19 cellular contexts compared by ENCODE assay signal in genomic region chr3:159859424-159859823, GRCh38. TPM values are rescaled to one million over a fixed set of nuclear protein-coding genes. Genes with fewer than 3 reads are reported as not detected.
DNase-seq lines count a peak whose midpoint lies in the region; ATAC-seq, FAIRE-seq and TF ChIP-seq lines count a peak whose summit lies in the region.
"Had no signal": no experiment of that assay in that cellular context is flagged by ENCODE, and none has a peak within 500 bp of the region (broad histone marks: within the 10 kb centered on the region; RNA-seq: fewer than 3 reads in every experiment).

No MANE protein-coding gene starts in this region.

- POLR2A ChIA-PET in HEK293 (lab: Yijun Ruan, JAX) (no interaction called here), SK-N-SH (lab: Yijun Ruan, JAX) (interaction anchor here (0.7 to 3.2 kb wide), 8 partner anchors 8 to 34 kb away, joined by 3 to 28 read pairs (median 4); partner anchors contain the start of gene SCHIP1)

- peak; percentile 58 for DNase-seq in SK-N-SH
- DNase-seq in keratinocyte (ENCODE audit: low read depth, low spot score), result no peak
- DNase-seq in stimulated activated naive B cell treated with anti-CD40 and anti-IgM and Interleukin-4, amounts not matched to agents 10 μg/mL and 1 μg/mL and 100 μg/mL, for 72 hours, result no peak
- no peak for DNase-seq in stimulated activated CD4-positive, alpha-beta T cell treated with anti-CD3 and anti-CD28 coated beads, Interleukin-1b, Interleukin-23, amount 100 ng/mL, for 48 hours
- DNase-seq: activated gamma-delta T cell treated with Interleukin-2 at 50 U/mL for 16 hours, anterior cingulate cortex, cortex of kidney, DMS53, HFFc6, islet precursor cell, T1000 had no signal

- no peaks in the 10 kb centered on the region for H3K9me2 ChIP-seq in SK-N-SH

- H2AFZ ChIP-seq in SK-N-SH (ENCODE audit: low read depth), result no peak overlapping the region
- H2AFZ ChIP-seq in keratinocyte (ENCODE audit: control insufficient read depth, low read length), result no peak overlapping the region

- dilution Hi-C loops in keratinocyte (cut with MboI; ENCODE audit: extremely low pct_ligation_motif_present, low sequenced_read_pairs), result no loop called here

- H3K27ac Mint-ChIP-seq in stimulated activated naive B cell treated with anti-CD40 and anti-IgM and Interleukin-4, amounts not matched to agents 10 μg/mL and 1 μg/mL and 100 μg/mL, for 72 hours, result no peak overlapping the region
- H3K27ac Mint-ChIP-seq: IgD-negative memory B cell had no signal

- no peaks in the 10 kb centered on the region for H3K36me3 Mint-ChIP-seq in stimulated activated naive B cell treated with anti-CD40 and anti-IgM and Interleukin-4, amounts not matched to agents 10 μg/mL and 1 μg/mL and 100 μg/mL, for 72 hours
- H3K36me3 Mint-ChIP-seq: IgD-negative memory B cell had no signal

- no peaks in the 10 kb centered on the region for H3K36me3 ChIP-seq in BLaER1 treated with 17β-estradiol and CSF1 and Interleukin-3, amounts not matched to agents 10 nM and 100 nM
- no peaks in the 10 kb centered on the region for H3K36me3 ChIP-seq in HEK293 (ENCODE audit: control insufficient read depth in 2 of 2, insufficient read depth in 1 of 2, low read length in 2 of 2)
- peaks cover 0 to 3% of the 10 kb centered on the region in 2 experiments for H3K36me3 ChIP-seq in SK-N-SH (replicated peaks in 1 of 2; ENCODE audit: control insufficient read depth in 1 of 2, insufficient read depth in 2 of 2, low read length in 1 of 2)
- H3K36me3 ChIP-seq in keratinocyte (ENCODE audit: control insufficient read depth in 2 of 2, extremely low read depth in 1 of 2, insufficient read depth in 2 of 2, low read length in 2 of 2), result no peaks in the 10 kb centered on the region
- H3K36me3 ChIP-seq: neutrophil, SJSA1 had no signal

- H3K27me3 Mint-ChIP-seq in stimulated activated naive B cell treated with anti-CD40 and anti-IgM and Interleukin-4, amounts not matched to agents 10 μg/mL and 1 μg/mL and 100 μg/mL, for 72 hours, result no peaks in the 10 kb centered on the region

- H3K4me3 Mint-ChIP-seq in stimulated activated naive B cell treated with anti-CD40 and anti-IgM and Interleukin-4, amounts not matched to agents 10 μg/mL and 1 μg/mL and 100 μg/mL, for 72 hours, result no peak overlapping the region
- H3K4me3 Mint-ChIP-seq: HFFc6, IgD-negative memory B cell had no signal

- H3K4me1 Mint-ChIP-seq in stimulated activated naive B cell treated with anti-CD40 and anti-IgM and Interleukin-4, amounts not matched to agents 10 μg/mL and 1 μg/mL and 100 μg/mL, for 72 hours, result peaks cover 32 to 46% of the 10 kb centered on the region in 2 donors

- no peaks in the 10 kb centered on the region for H3K9me3 Mint-ChIP-seq in stimulated activated naive B cell treated with anti-CD40 and anti-IgM and Interleukin-4, amounts not matched to agents 10 μg/mL and 1 μg/mL and 100 μg/mL, for 72 hours
- H3K9me3 Mint-ChIP-seq: HFFc6, IgD-negative memory B cell had no signal

- no peaks in the 10 kb centered on the region for H4K20me1 ChIP-seq in BLaER1 treated with 17β-estradiol and CSF1 and Interleukin-3, amounts not matched to agents 10 nM and 100 nM
- H4K20me1 ChIP-seq in SK-N-SH (ENCODE audit: insufficient read depth) (peaks cover 7% of the 10 kb centered on the region; the same call in 1 of the 2 replicates), keratinocyte (ENCODE audit: control insufficient read depth, extremely low read depth, insufficient read depth, low read length) (no peaks in the 10 kb centered on the region)

- WGBS in SK-N-SH (ENCODE audit: low lambda C conversion rate), result 79% methylated on average over 3 of the region's 3 CpGs

- TF ChIP-seq RAD21 in SK-N-SH (IDR thresholded peaks at IDR 0.05; ENCODE audit: low read length), result peak; percentile 44; the same call in 1 of the 2 replicates

- H3K4me1 ChIP-seq in BLaER1 treated with 17β-estradiol and CSF1 and Interleukin-3, amounts not matched to agents 10 nM and 100 nM, result peaks cover 20 to 50% (median 39%) of the 10 kb centered on the region in 10 experiments
- H3K4me1 ChIP-seq in HEK293 (ENCODE audit: control insufficient read depth, insufficient read depth, low read length) (peaks cover 15% of the 10 kb centered on the region), SK-N-SH (ENCODE audit: control insufficient read depth in 1 of 2, insufficient read depth in 2 of 2, low read depth in 1 of 2, low read length in 1 of 2) (peaks cover 25 to 78% of the 10 kb centered on the region in 2 experiments), keratinocyte (ENCODE audit: control insufficient read depth, extremely low read depth, insufficient read depth, low read length) (peaks cover 52% of the 10 kb centered on the region)

- H3K9me3 ChIP-seq in BLaER1 treated with 17β-estradiol and CSF1 and Interleukin-3, amounts not matched to agents 10 nM and 100 nM (replicated peaks in 1 of 11), result no peaks in the 10 kb centered on the region
- H3K9me3 ChIP-seq in HEK293 (ENCODE audit: control insufficient read depth, insufficient read depth, low read depth, low read length) (no peaks in the 10 kb centered on the region), SK-N-SH (no peaks in the 10 kb centered on the region), keratinocyte (ENCODE audit: control insufficient read depth, low read depth, low read length) (no peaks in the 10 kb centered on the region)
- H3K9me3 ChIP-seq: neutrophil, SJSA1 had no signal

- H3K27ac ChIP-seq in BLaER1 treated with 17β-estradiol and CSF1 and Interleukin-3, amounts not matched to agents 10 nM and 100 nM, result peak overlapping the region in 8 of 11 experiments; percentile 68 to 91 (median 82); a peak in 14 of 22 replicates
- H3K27ac ChIP-seq in HEK293 (ENCODE audit: extremely low read depth, low read depth, low read length) (no peak overlapping the region), SK-N-SH (ENCODE audit: low read depth in 2 of 2, low read length in 1 of 2) (peak overlapping the region in 1 of 2 experiments; percentile 100; a peak in 3 of 4 replicates), keratinocyte (ENCODE audit: control insufficient read depth, insufficient read depth, low read length) (no peak overlapping the region)
- H3K27ac ChIP-seq: neutrophil, SJSA1 had no signal

- H3K27me3 ChIP-seq in BLaER1 treated with 17β-estradiol and CSF1 and Interleukin-3, amounts not matched to agents 10 nM and 100 nM, result no peaks in the 10 kb centered on the region
- H3K27me3 ChIP-seq in SK-N-SH (ENCODE audit: insufficient read depth), result no peaks in the 10 kb centered on the region
- H3K27me3 ChIP-seq in keratinocyte (ENCODE audit: control insufficient read depth, extremely low read depth, insufficient read depth, low read length), result no peaks in the 10 kb centered on the region
- H3K27me3 ChIP-seq: neutrophil, SJSA1 had no signal

- H3K4me3 ChIP-seq in BLaER1 treated with 17β-estradiol and CSF1 and Interleukin-3, amounts not matched to agents 10 nM and 100 nM, result no peak overlapping the region
- H3K4me3 ChIP-seq in HEK293 (ENCODE audit: low read depth, low read length) (no peak overlapping the region), SK-N-SH (ENCODE audit: low read depth in 2 of 2, low read length in 1 of 2) (no peak overlapping the region), keratinocyte (ENCODE audit: control insufficient read depth in 2 of 3, extremely low read depth in 1 of 3, insufficient read depth in 2 of 3, low read depth in 1 of 3, low read length in 3 of 3) (no peak overlapping the region)
- H3K4me3 ChIP-seq: SJSA1 had no signal

- no peak for TF ChIP-seq CTCF in HEK293 (tag by site-specific recombination; IDR thresholded peaks at IDR 0.05)
- no peak for TF ChIP-seq CTCF in SK-N-SH (IDR thresholded peaks at IDR 0.05)
- no peak for TF ChIP-seq CTCF in keratinocyte (optimal IDR thresholded peaks at IDR 0.05 in 1 of 3, IDR thresholded peaks at IDR 0.05 in 1 of 3, conservative IDR thresholded peaks at IDR 0.05 in 1 of 3; ENCODE audit: extremely low read depth in 1 of 3, insufficient read depth in 2 of 3, low read length in 3 of 3)

- H3K9ac ChIP-seq in BLaER1 treated with 17β-estradiol and CSF1 and Interleukin-3, amounts not matched to agents 10 nM and 100 nM, result peak overlapping the region in 1 of 11 experiments; percentile 77; a peak in 2 of 22 replicates
- H3K9ac ChIP-seq in SK-N-SH, result no peak overlapping the region
- H3K9ac ChIP-seq in keratinocyte (ENCODE audit: control insufficient read depth, extremely low read depth, insufficient read depth, low read length), result no peak overlapping the region

- peak; percentile 31 to 98; a peak in 3 of 4 replicates for TF ChIP-seq EP300 in SK-N-SH (IDR thresholded peaks at IDR 0.05; ENCODE audit: borderline replicate concordance in 1 of 2, low read depth in 1 of 2, low read length in 1 of 2)

- CTCF ChIA-PET in HEK293 (lab: Yijun Ruan, JAX) (interaction anchor here (0.7 kb wide), 1 partner anchor 15 kb away, joined by 3 read pairs; no protein-coding TSS in a partner anchor), SK-N-SH (lab: Yijun Ruan, JAX) (interaction anchor here (1.0 to 10.7 kb wide), 10 partner anchors 11 to 579 kb away, joined by 3 to 160 read pairs (median 8); partner anchors contain the start of gene IL12A)

- ATAC-seq in GM21367 (IDR thresholded peaks at IDR 0.05; ENCODE audit: unreplicated experiment) (no peak), HG03139 (IDR thresholded peaks at IDR 0.05; ENCODE audit: unreplicated experiment) (no peak)
- ATAC-seq in stimulated activated naive B cell treated with anti-CD40 and anti-IgM and Interleukin-4, amounts not matched to agents 10 μg/mL and 1 μg/mL and 100 μg/mL, for 72 hours (replicated peaks), result no peak

- FAIRE-seq in keratinocyte (lab: Jason Lieb, UNC), result peak; percentile 9
- FAIRE-seq: GM18507 had no signal

- H3F3A ChIP-seq in SK-N-SH (replicated peaks; ENCODE audit: insufficient read depth), result peaks cover 4% of the 10 kb centered on the region

- peak overlapping the region in 9 of 11 experiments; percentile 70 to 85 (median 79); a peak in 17 of 22 replicates for H3K4me2 ChIP-seq in BLaER1 treated with 17β-estradiol and CSF1 and Interleukin-3, amounts not matched to agents 10 nM and 100 nM
- H3K4me2 ChIP-seq in SK-N-SH, result no peak overlapping the region
- peak overlapping the region; percentile 33 for H3K4me2 ChIP-seq in keratinocyte (ENCODE audit: control insufficient read depth, extremely low read depth, insufficient read depth, low read depth, low read length)

- peaks cover 86% of the 10 kb centered on the region for H3K79me2 ChIP-seq in SK-N-SH (ENCODE audit: insufficient read depth)
- H3K79me2 ChIP-seq in keratinocyte (ENCODE audit: control insufficient read depth, insufficient read depth, low read length), result peaks cover 69% of the 10 kb centered on the region

- H3K9me1 ChIP-seq in keratinocyte (ENCODE audit: control insufficient read depth, extremely low read depth, insufficient read depth, low read length), result peaks cover 4% of the 10 kb centered on the region

RNA-seq across cellular contexts. Expression of gene SCHIP1, which starts 19.8 kb away (rescaled TPM):
- polyA plus RNA-seq in SK-N-SH (2012; rRNA removed) (13.0 and 18.1 TPM in 2 replicates), keratinocyte (0.80 to 3.1 TPM (median 1.5 TPM) in 3 replicates)
- 17.4 and 22.1 TPM in 2 replicates for polyA plus RNA-seq in SK-N-SH (2012; cell fraction: cytosol; rRNA removed)
- 13.8 and 25.4 TPM in 2 replicates for polyA plus RNA-seq in SK-N-SH (2012; cell fraction: nucleus; rRNA removed)
- polyA plus RNA-seq in keratinocyte (2011; ENCODE audit: low read depth), result 3.5 TPM
- 0.27 and 0.63 TPM in 2 replicates for polyA plus RNA-seq in keratinocyte (2011; cell fraction: cytosol; rRNA removed)
- 3.5 and 3.6 TPM in 2 replicates for polyA plus RNA-seq in keratinocyte (2011; cell fraction: nucleus; rRNA removed)
- polyA plus RNA-seq in keratinocyte (2012; ENCODE audit: low replicate concordance), result 0.79 and 1.9 TPM in 2 replicates
- 5.1 to 7.7 TPM (median 7.5 TPM) in 3 replicates for polyA minus RNA-seq in keratinocyte
- not detected for polyA minus RNA-seq in keratinocyte (2011; cell fraction: cytosol; rRNA and poly(A)+ RNA removed)
- polyA minus RNA-seq in keratinocyte (2011; cell fraction: nucleus; rRNA and poly(A)+ RNA removed), result 7.0 and 22.3 TPM in 2 replicates
- polyA plus RNA-seq: IgD-negative memory B cell had no signal

Comparison
In these comparisons a context has a peak if more than half of its experiments do, and no peak if none do; other contexts are left out.
1. H3K27ac ChIP-seq: peak in BLaER1 treated with 17β-estradiol and CSF1 and Interleukin-3, amounts not matched to agents 10 nM and 100 nM (8 of 11); none in HEK293 (single experiment) and keratinocyte (single experiment).